9 cellular contexts compared by ENCODE assay signal in the genomic region with DNA sequence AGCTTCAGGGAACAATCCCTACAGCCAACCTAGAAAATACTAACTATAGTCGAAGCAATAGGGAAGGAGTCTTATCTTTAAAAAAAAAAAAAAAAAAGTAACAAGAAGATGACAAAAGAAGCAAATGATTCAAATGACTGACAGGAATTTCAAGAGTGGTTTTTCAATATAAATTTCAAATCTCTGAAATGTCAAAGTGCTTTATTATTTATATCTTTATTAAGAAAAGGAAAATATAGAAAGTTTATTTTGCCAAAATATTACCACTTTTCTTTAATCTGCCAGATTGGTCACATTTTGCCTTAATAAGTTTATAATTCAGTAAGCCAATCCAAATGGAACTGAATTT.
DNase-seq lines count a peak whose midpoint lies in the region; ATAC-seq and TF ChIP-seq lines count a peak whose summit lies in the region.
"Had no signal": no experiment of that assay in that cellular context is flagged by ENCODE, and none has a peak within 500 bp of the region (broad histone marks: within the 10 kb centered on the region; RNA-seq: fewer than 3 reads in every experiment).

No MANE protein-coding gene starts in this region.

- H3K27me3 ChIP-seq in iPS-20b (ENCODE audit: insufficient read depth, low read length) = peaks cover 16% of the 10 kb centered on the region

- ATAC-seq in WTC11 = no peak
- no peak for ATAC-seq in stimulated activated naive B cell treated with anti-CD40 and anti-IgM and Interleukin-4, amounts not matched to agents 10 μg/mL and 1 μg/mL and 100 μg/mL, for 72 hours (replicated peaks)
- ATAC-seq in GM18520 (IDR thresholded peaks at IDR 0.05; ENCODE audit: unreplicated experiment) = no peak

- CTCF ChIA-PET in WTC11 (lab: Charles Lee) = interaction anchor here (0.5 to 4.1 kb wide), 94 partner anchors 9 to 1944 kb away, joined by 3 to 44 read pairs (median 5); partner anchors contain the start of genes HNRNPA3 and HOXD9

- peaks cover 11% of the 10 kb centered on the region for H3K4me1 Mint-ChIP-seq in activated CD4-positive, alpha-beta T cell treated with anti-CD3 and anti-CD28 coated beads, Interleukin-2, amount 10 ng/mL, durations not matched to agents 24 days and 14 days
- H3K4me1 Mint-ChIP-seq in WTC11 = peaks cover 31% of the 10 kb centered on the region
- H3K4me1 Mint-ChIP-seq in stimulated activated naive B cell treated with anti-CD40 and anti-IgM and Interleukin-4, amounts not matched to agents 10 μg/mL and 1 μg/mL and 100 μg/mL, for 72 hours = peaks cover 7 to 12% of the 10 kb centered on the region in 2 donors

- no peaks in the 10 kb centered on the region for H3K9me3 Mint-ChIP-seq in activated CD4-positive, alpha-beta T cell treated with anti-CD3 and anti-CD28 coated beads, Interleukin-2, amount 10 ng/mL, durations not matched to agents 24 days and 14 days
- H3K9me3 Mint-ChIP-seq in WTC11 = no peaks in the 10 kb centered on the region
- no peaks in the 10 kb centered on the region for H3K9me3 Mint-ChIP-seq in stimulated activated naive B cell treated with anti-CD40 and anti-IgM and Interleukin-4, amounts not matched to agents 10 μg/mL and 1 μg/mL and 100 μg/mL, for 72 hours

- peaks cover 7% of the 10 kb centered on the region; the same call in 1 of the 2 replicates for H3K4me1 ChIP-seq in iPS-20b (ENCODE audit: insufficient read depth, low read length)

- H3K4me3 ChIP-seq in iPS-20b (ENCODE audit: low read length) = peak overlapping the region; percentile 76; the same call in 1 of the 2 replicates

- intact Hi-C loops in activated CD4-positive, alpha-beta T cell treated with anti-CD3 and anti-CD28 coated beads, Interleukin-2, amount 10 ng/mL, durations not matched to agents 24 days and 14 days (cut with micrococcal nuclease) = loop anchor here (2.0 to 5.0 kb wide), 5 partner anchors 217 to 1022 kb away; no protein-coding TSS in a partner anchor

- peaks cover 60% of the 10 kb centered on the region for H3K27me3 Mint-ChIP-seq in activated CD4-positive, alpha-beta T cell treated with anti-CD3 and anti-CD28 coated beads, Interleukin-2, amount 10 ng/mL, durations not matched to agents 24 days and 14 days
- peaks cover 9% of the 10 kb centered on the region; the same call in 1 of the 2 replicates for H3K27me3 Mint-ChIP-seq in WTC11 (ENCODE audit: low read depth)
- peaks cover 28 to 32% of the 10 kb centered on the region in 2 donors for H3K27me3 Mint-ChIP-seq in stimulated activated naive B cell treated with anti-CD40 and anti-IgM and Interleukin-4, amounts not matched to agents 10 μg/mL and 1 μg/mL and 100 μg/mL, for 72 hours

- 0 out of 2 replicates have a peak, but pooled peaks have one; percentile 6 for TF ChIP-seq CTCF in WTC11 (IDR thresholded peaks at IDR 0.05)

- H3K27ac Mint-ChIP-seq in activated CD4-positive, alpha-beta T cell treated with anti-CD3 and anti-CD28 coated beads, Interleukin-2, amount 10 ng/mL, durations not matched to agents 24 days and 14 days = no peak overlapping the region
- H3K27ac Mint-ChIP-seq in WTC11 = no peak overlapping the region
- H3K27ac Mint-ChIP-seq in stimulated activated naive B cell treated with anti-CD40 and anti-IgM and Interleukin-4, amounts not matched to agents 10 μg/mL and 1 μg/mL and 100 μg/mL, for 72 hours = no peak overlapping the region

- no peaks in the 10 kb centered on the region for H3K36me3 Mint-ChIP-seq in activated CD4-positive, alpha-beta T cell treated with anti-CD3 and anti-CD28 coated beads, Interleukin-2, amount 10 ng/mL, durations not matched to agents 24 days and 14 days (ENCODE audit: low read depth)
- H3K36me3 Mint-ChIP-seq in WTC11 = no peaks in the 10 kb centered on the region
- H3K36me3 Mint-ChIP-seq in stimulated activated naive B cell treated with anti-CD40 and anti-IgM and Interleukin-4, amounts not matched to agents 10 μg/mL and 1 μg/mL and 100 μg/mL, for 72 hours = no peaks in the 10 kb centered on the region

- no peaks in the 10 kb centered on the region for H3K9me3 ChIP-seq in iPS-20b (ENCODE audit: insufficient read depth, low read depth, low read length)
- H3K9me3 ChIP-seq: left lung had no signal

- peak overlapping the region; percentile 89 for H3K4me3 Mint-ChIP-seq in activated CD4-positive, alpha-beta T cell treated with anti-CD3 and anti-CD28 coated beads, Interleukin-2, amount 10 ng/mL, durations not matched to agents 24 days and 14 days
- peak overlapping the region; percentile 79 for H3K4me3 Mint-ChIP-seq in WTC11
- peak overlapping the region; percentile 76 to 92 for H3K4me3 Mint-ChIP-seq in stimulated activated naive B cell treated with anti-CD40 and anti-IgM and Interleukin-4, amounts not matched to agents 10 μg/mL and 1 μg/mL and 100 μg/mL, for 72 hours

- POLR2A ChIA-PET in WTC11 (lab: Charles Lee) = interaction anchor here (0.5 to 0.7 kb wide), 3 partner anchors 25 to 181 kb away, joined by 3 to 4 read pairs (median 4); no protein-coding TSS in a partner anchor

- DNase-seq in activated CD4-positive, alpha-beta T cell treated with anti-CD3 and anti-CD28 coated beads, Interleukin-2, amount 10 ng/mL, durations not matched to agents 24 days and 14 days = no peak
- DNase-seq in activated CD4-positive, alpha-beta T cell treated with anti-CD3 and anti-CD28 coated beads for 48 hours = no peak
- no peak for DNase-seq in WTC11 (ENCODE audit: low spot score)
- no peak for DNase-seq in stimulated activated naive B cell treated with anti-CD40 and anti-IgM and Interleukin-4, amounts not matched to agents 10 μg/mL and 1 μg/mL and 100 μg/mL, for 72 hours
- no peak for DNase-seq in NCI-H1417 (lab: John Stamatoyannopoulos, UW)
- DNase-seq in NCI-H510A treated with DMSO at 0.1 percent for 48 hours (lab: John Stamatoyannopoulos, UW) = no peak

- no peak overlapping the region for H3K27ac ChIP-seq in iPS-20b (ENCODE audit: low read length)
- H3K27ac ChIP-seq: left lung had no signal

- no peaks in the 10 kb centered on the region for H3K36me3 ChIP-seq in iPS-20b (ENCODE audit: insufficient read depth, low read depth, low read length)
- H3K36me3 ChIP-seq: left lung had no signal

- H3K9ac ChIP-seq in iPS-20b (ENCODE audit: low read depth, low read length) = no peak overlapping the region

TF ChIP-seq in WTC11, 78 proteins besides CTCF, POLR2A, EP300 and RAD21:
- no peak for TF ChIP-seq IRF2 (CRISPR knock-in tag; IDR thresholded peaks at IDR 0.05; ENCODE audit: borderline replicate concordance, low read depth)
- TF ChIP-seq ZNF232 (CRISPR knock-in tag; IDR thresholded peaks at IDR 0.05) = no peak
- TF ChIP-seq SMAD4 (CRISPR knock-in tag; IDR thresholded peaks at IDR 0.05) = no peak
- TF ChIP-seq, protein P1, sequence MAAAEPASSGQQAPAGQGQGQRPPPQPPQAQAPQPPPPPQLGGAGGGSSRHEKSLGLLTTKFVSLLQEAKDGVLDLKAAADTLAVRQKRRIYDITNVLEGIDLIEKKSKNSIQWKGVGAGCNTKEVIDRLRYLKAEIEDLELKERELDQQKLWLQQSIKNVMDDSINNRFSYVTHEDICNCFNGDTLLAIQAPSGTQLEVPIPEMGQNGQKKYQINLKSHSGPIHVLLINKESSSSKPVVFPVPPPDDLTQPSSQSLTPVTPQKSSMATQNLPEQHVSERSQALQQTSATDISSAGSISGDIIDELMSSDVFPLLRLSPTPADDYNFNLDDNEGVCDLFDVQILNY (CRISPR knock-in tag; IDR thresholded peaks at IDR 0.05) = no peak
- no peak for TF ChIP-seq ESRRA (CRISPR knock-in tag; IDR thresholded peaks at IDR 0.05; ENCODE audit: borderline replicate concordance)
